ENCODE assay signal across 15 cellular contexts in genomic region chr7:116025098-116025809, GRCh38. TPM values are rescaled to one million over a fixed set of nuclear protein-coding genes. Genes with fewer than 3 reads are reported as not detected.
A peak's percentile ranks its signal among the peaks of the same experiment; 100 is the strongest.
DNase-seq lines count a peak whose midpoint lies in the region; ATAC-seq, FAIRE-seq and TF ChIP-seq lines count a peak whose summit lies in the region.
"Had no signal": no experiment of that assay in that cellular context is flagged by ENCODE, and none has a peak within 500 bp of the region (broad histone marks: within the 10 kb centered on the region; RNA-seq: fewer than 3 reads in every experiment).

No MANE protein-coding gene starts in this region.

- H3K27ac ChIP-seq in GM23248 (no peak overlapping the region), pancreas (no peak overlapping the region)

- H3K9me3 ChIP-seq in GM23248 (ENCODE audit: low read depth) (no peaks in the 10 kb centered on the region), pancreas (no peaks in the 10 kb centered on the region)
- H3K9me3 ChIP-seq: Caco-2 had no signal

- no peaks in the 10 kb centered on the region for H3F3A ChIP-seq in GM23248 (ENCODE audit: insufficient read depth)

- H3K4me3 ChIP-seq in GM23248 (no peak overlapping the region), pancreas (no peak overlapping the region)
- H3K4me3 ChIP-seq: GM12878 had no signal

- H3K36me3 ChIP-seq in GM23248 (ENCODE audit: low read depth) (no peaks in the 10 kb centered on the region), pancreas (no peaks in the 10 kb centered on the region)

- intact Hi-C loops in pancreas (cut with DNase I), result no loop called here

- TF ChIP-seq CTCF in pancreas (IDR thresholded peaks at IDR 0.05), result no peak

- no peak overlapping the region for H3K9ac ChIP-seq in GM23248

- H4K20me1 ChIP-seq in GM23248 (ENCODE audit: insufficient read depth), result no peaks in the 10 kb centered on the region

- in situ Hi-C loops in GM23248 (cut with MboI), result no loop called here
- in situ Hi-C loops in SK-MEL-5 (cut with HindIII; ENCODE audit: low pct_unique_long_range_greater_than_20kb, low sequenced_read_pairs), result no loop called here

- no peaks in the 10 kb centered on the region for H3K4me1 ChIP-seq in GM23248 (ENCODE audit: insufficient read depth)
- H3K4me1 ChIP-seq in pancreas, result no peaks in the 10 kb centered on the region

- no peak overlapping the region for H3K4me2 ChIP-seq in GM23248 (ENCODE audit: unreplicated experiment)

- no peaks in the 10 kb centered on the region for H3K9me2 ChIP-seq in GM23248 (ENCODE audit: insufficient read depth)

- ATAC-seq in pancreas (peak in 3 of 4 donors; percentile 56 to 83 (median 74)), GM18858 (IDR thresholded peaks at IDR 0.05; ENCODE audit: unreplicated experiment) (no peak), GM21423 (IDR thresholded peaks at IDR 0.05; ENCODE audit: unreplicated experiment) (no peak)
- ATAC-seq: activated T-cell treated with anti-CD3 and anti-CD28 coated beads, Interleukin-2, amount 50 U/mL, for 72 hours; GM12878; natural killer cell had no signal

- peak; percentile 1 for DNase-seq in GM23248
- DNase-seq in SK-MEL-5 (ENCODE audit: low read depth, low spot score), result peak; percentile 21
- peak; percentile 10 for DNase-seq in fibroblast of the conjunctiva (ENCODE audit: low read depth)
- no peak for DNase-seq in pancreas
- DNase-seq in HK-2 (ENCODE audit: unreplicated experiment), result no peak
- no peak for DNase-seq in stimulated activated CD4-positive, alpha-beta T cell treated with anti-CD3 and anti-CD28 coated beads, Interleukin-15, amount 100 ng/mL, for 24 hours
- DNase-seq: activated T-cell treated with anti-CD3 and anti-CD28 coated beads, Interleukin-2, amount 50 U/mL, for 72 hours; Caco-2; central memory CD4-positive, alpha-beta T cell; natural killer cell; stimulated activated CD4-positive, alpha-beta T cell treated with anti-CD3 and anti-CD28 coated beads, Interleukin-4, amount 100 ng/mL, for 4 hours; substantia nigra had no signal

- FAIRE-seq in pancreas (lab: Jason Lieb, UNC), result no peak
- FAIRE-seq: GM12878 had no signal

- H3K27me3 ChIP-seq in GM23248 (replicated peaks; ENCODE audit: insufficient read depth) (peaks cover 8% of the 10 kb centered on the region; the same call in 1 of the 2 replicates), pancreas (no peaks in the 10 kb centered on the region)

- H3K79me2 ChIP-seq in GM23248 (ENCODE audit: insufficient read depth), result no peaks in the 10 kb centered on the region

- no peak overlapping the region for H2AFZ ChIP-seq in GM23248

RNA-seq across cellular contexts. Expression of gene TFEC, which starts 5.3 kb away (rescaled TPM):
- 0.51 TPM in 1 of 2 replicates, not detected in the other for total RNA-seq in GM23248 (2014; rRNA removed; shearing (Covaris generic))
- polyA plus RNA-seq in GM23248 (2016; fragmentation: Nextera tagmentation; extraction: Ambion mirVana), result not detected in 2 replicates
- not detected in 2 replicates for total RNA-seq in SK-MEL-5 (2014; rRNA removed; shearing (Covaris generic))
- polyA plus RNA-seq in SK-MEL-5 (2015; cell fraction: cytosol; rRNA removed), result 0.01 and 0.91 TPM in 2 replicates
- 0.03 TPM in 1 of 2 replicates, not detected in the other for polyA plus RNA-seq in SK-MEL-5 (2015; cell fraction: nucleus; rRNA removed)
- 1 to 10 TPM in 3 of 6 donors, under 1 TPM in 3; 0.16 to 4.1 (median 0.75) TPM for total RNA-seq in pancreas
- polyA plus RNA-seq in pancreas, result under 1 TPM; 0.19 to 0.49 TPM

Comparison
In these comparisons a context has a peak if more than half of its experiments do, and no peak if none do; other contexts are left out.
1. DNase-seq: peak in GM23248 (single experiment), SK-MEL-5 (single experiment) and fibroblast of the conjunctiva (single experiment); none in pancreas (0 of 6), HK-2 (single experiment) and stimulated activated CD4-positive, alpha-beta T cell treated with anti-CD3 and anti-CD28 coated beads, Interleukin-15, amount 100 ng/mL, for 24 hours (single experiment).
2. ATAC-seq: peak in pancreas (3 of 4); none in GM18858 (single experiment) and GM21423 (single experiment).